Comparison of ENCODE assay signal across 8 cellular contexts in genomic region chr20:32278199-32278643, GRCh38. TPM values are rescaled to one million over a fixed set of nuclear protein-coding genes. Genes with fewer than 3 reads are reported as not detected.
DNase-seq lines count a peak whose midpoint lies in the region; ATAC-seq and TF ChIP-seq lines count a peak whose summit lies in the region.

No MANE protein-coding gene starts in this region.

- H3K36me3 ChIP-seq in Caco-2 (ENCODE audit: control insufficient read depth, insufficient read depth, low read length) (0 out of 2 replicates have a peak, but pooled peaks cover 1% of the 10 kb centered on the region), HUES64 (ENCODE audit: insufficient read depth, low read length) (peaks cover 3% of the 10 kb centered on the region; the same call in 1 of the 2 replicates)

- peak; percentile 54 for ATAC-seq in GM21367 (IDR thresholded peaks at IDR 0.05; ENCODE audit: unreplicated experiment)
- no peak for ATAC-seq in GM19328 (IDR thresholded peaks at IDR 0.05; ENCODE audit: unreplicated experiment)

- intact Hi-C loops in Caco-2 (cut with micrococcal nuclease; ENCODE audit: unreplicated experiment): loop anchor here (5.0 kb wide), 1 partner anchor 36 kb away; no protein-coding TSS in a partner anchor

- H3K27me3 Mint-ChIP-seq in Caco-2 (ENCODE audit: insufficient read depth, unreplicated experiment): no peaks in the 10 kb centered on the region
- H3K27me3 Mint-ChIP-seq in activated naive CD8-positive, alpha-beta T cell treated with anti-CD3 and anti-CD28 coated beads for 36 hours: no peaks in the 10 kb centered on the region
- no peaks in the 10 kb centered on the region for H3K27me3 Mint-ChIP-seq in stimulated activated naive CD8-positive, alpha-beta T cell treated with anti-CD3 and anti-CD28 coated beads, Interleukin-15, Interleukin-2, amounts not matched to agents 100 ng/mL and 50 ng/mL, for 24 hours

- H3K4me1 Mint-ChIP-seq in Caco-2 (ENCODE audit: low read depth, unreplicated experiment): peaks cover 20% of the 10 kb centered on the region
- peaks cover 42% of the 10 kb centered on the region for H3K4me1 Mint-ChIP-seq in activated naive CD8-positive, alpha-beta T cell treated with anti-CD3 and anti-CD28 coated beads for 36 hours
- peaks cover 67% of the 10 kb centered on the region for H3K4me1 Mint-ChIP-seq in stimulated activated naive CD8-positive, alpha-beta T cell treated with anti-CD3 and anti-CD28 coated beads, Interleukin-15, Interleukin-2, amounts not matched to agents 100 ng/mL and 50 ng/mL, for 24 hours (ENCODE audit: low read depth)

- peak overlapping the region; percentile 88 for H3K27ac Mint-ChIP-seq in Caco-2 (ENCODE audit: unreplicated experiment)
- peak overlapping the region; percentile 90 for H3K27ac Mint-ChIP-seq in activated naive CD8-positive, alpha-beta T cell treated with anti-CD3 and anti-CD28 coated beads for 36 hours
- peak overlapping the region; percentile 98 for H3K27ac Mint-ChIP-seq in stimulated activated naive CD8-positive, alpha-beta T cell treated with anti-CD3 and anti-CD28 coated beads, Interleukin-15, Interleukin-2, amounts not matched to agents 100 ng/mL and 50 ng/mL, for 24 hours

- POLR2A ChIA-PET in Caco-2 (lab: Charles Lee): no interaction called here

- peaks cover 15% of the 10 kb centered on the region for H3K36me3 Mint-ChIP-seq in Caco-2 (ENCODE audit: insufficient read depth, unreplicated experiment)
- peaks cover 36% of the 10 kb centered on the region for H3K36me3 Mint-ChIP-seq in activated naive CD8-positive, alpha-beta T cell treated with anti-CD3 and anti-CD28 coated beads for 36 hours
- H3K36me3 Mint-ChIP-seq in stimulated activated naive CD8-positive, alpha-beta T cell treated with anti-CD3 and anti-CD28 coated beads, Interleukin-15, Interleukin-2, amounts not matched to agents 100 ng/mL and 50 ng/mL, for 24 hours (ENCODE audit: low read depth): peaks cover 42% of the 10 kb centered on the region

- no peaks in the 10 kb centered on the region for H3K27me3 ChIP-seq in Caco-2 (replicated peaks; ENCODE audit: control insufficient read depth, insufficient read depth, low read length)
- no peaks in the 10 kb centered on the region for H3K27me3 ChIP-seq in HUES64 (ENCODE audit: insufficient read depth, low read length)

- no peak overlapping the region for H3K27ac ChIP-seq in HUES64 (ENCODE audit: low read depth, low read length)

- H3K4me3 ChIP-seq in Caco-2 (ENCODE audit: low read depth, low read length): peak overlapping the region; percentile 84
- H3K4me3 ChIP-seq in HUES64 (ENCODE audit: low read length): peak overlapping the region; percentile 87

- H3K9ac ChIP-seq in HUES64 (ENCODE audit: low read depth, low read length): peak overlapping the region; percentile 73; the same call in 1 of the 2 replicates

- H3K4me3 Mint-ChIP-seq in Caco-2 (ENCODE audit: unreplicated experiment): peak overlapping the region; percentile 90
- H3K4me3 Mint-ChIP-seq in activated naive CD8-positive, alpha-beta T cell treated with anti-CD3 and anti-CD28 coated beads for 36 hours: peak overlapping the region; percentile 93
- peak overlapping the region; percentile 98 for H3K4me3 Mint-ChIP-seq in stimulated activated naive CD8-positive, alpha-beta T cell treated with anti-CD3 and anti-CD28 coated beads, Interleukin-15, Interleukin-2, amounts not matched to agents 100 ng/mL and 50 ng/mL, for 24 hours

- H3K9me3 ChIP-seq in Caco-2: peaks cover 6% of the 10 kb centered on the region; the same call in 1 of the 2 replicates
- H3K9me3 ChIP-seq in HUES64 (ENCODE audit: insufficient read depth, low read depth, low read length): peaks cover 2% of the 10 kb centered on the region; the same call in 1 of the 2 replicates

- H3K4me1 ChIP-seq in Caco-2: peaks cover 16% of the 10 kb centered on the region
- peaks cover 5% of the 10 kb centered on the region; the same call in 1 of the 2 replicates for H3K4me1 ChIP-seq in HUES64 (ENCODE audit: insufficient read depth, low read length)

- DNase-seq in Caco-2: no peak
- DNase-seq in activated naive CD8-positive, alpha-beta T cell treated with anti-CD3 and anti-CD28 coated beads for 36 hours: no peak
- peak; percentile 28 for DNase-seq in iris pigment epithelial cell (ENCODE audit: low read depth)
- no peak for DNase-seq in NCI-H1105 (lab: John Stamatoyannopoulos, UW)

- CTCF ChIA-PET in Caco-2 (lab: Charles Lee): no interaction called here

- peaks cover 14% of the 10 kb centered on the region for H3K9me3 Mint-ChIP-seq in Caco-2 (ENCODE audit: unreplicated experiment)
- H3K9me3 Mint-ChIP-seq in activated naive CD8-positive, alpha-beta T cell treated with anti-CD3 and anti-CD28 coated beads for 36 hours: peaks cover 4% of the 10 kb centered on the region
- peaks cover 13% of the 10 kb centered on the region for H3K9me3 Mint-ChIP-seq in stimulated activated naive CD8-positive, alpha-beta T cell treated with anti-CD3 and anti-CD28 coated beads, Interleukin-15, Interleukin-2, amounts not matched to agents 100 ng/mL and 50 ng/mL, for 24 hours

- no peak for TF ChIP-seq CTCF in Caco-2 (IDR thresholded peaks at IDR 0.05; ENCODE audit: insufficient read depth in 1 of 2, low read depth in 1 of 2, low read length in 1 of 2, severe bottlenecking in 1 of 2, unreplicated experiment in 1 of 2)

- BruUV-seq in Caco-2 (replicated peaks; lab: Mats Ljungman, UMichigan): TSS peak; percentile 32

- 81% methylated on average over 4 of the region's 4 CpGs for WGBS in HUES64

RNA-seq across cellular contexts. Expression of gene KIF3B, which starts 0.8 kb away (rescaled TPM):
- 49.0 and 50.0 TPM in 2 replicates for total RNA-seq in Caco-2 (2022)
- polyA plus RNA-seq in HUES64 (2013, experiment 1 of 2): 16.9 TPM
- polyA plus RNA-seq in HUES64 (2013, experiment 2 of 2): 17.8 TPM
- 10 to 100 TPM; 36.2 to 36.5 TPM for total RNA-seq in activated naive CD8-positive, alpha-beta T cell treated with anti-CD3 and anti-CD28 coated beads for 36 hours
